ENCODE assay signal across 16 cellular contexts in genomic region chr19:38425222-38425809, GRCh38. TPM values are rescaled to one million over a fixed set of nuclear protein-coding genes. Genes with fewer than 3 reads are reported as not detected.
A peak's percentile ranks its signal among the peaks of the same experiment; 100 is the strongest.
DNase-seq lines count a peak whose midpoint lies in the region; ATAC-seq and TF ChIP-seq lines count a peak whose summit lies in the region.
"Had no signal": no experiment of that assay in that cellular context is flagged by ENCODE, and none has a peak within 500 bp of the region (broad histone marks: within the 10 kb centered on the region; RNA-seq: fewer than 3 reads in every experiment).

No MANE protein-coding gene starts in this region.

- H3K27ac ChIP-seq in left lung (peak overlapping the region in 1 of 2 donors; percentile 77), vagina (no peak overlapping the region)
- H3K27ac ChIP-seq: ascending aorta had no signal

- H3K27me3 ChIP-seq in left lung = peaks cover 0 to 17% of the 10 kb centered on the region in 2 donors
- H3K27me3 ChIP-seq in vagina = no peaks in the 10 kb centered on the region
- H3K27me3 ChIP-seq: ascending aorta had no signal

- H3K36me3 ChIP-seq in left lung (peaks cover 0 to 17% of the 10 kb centered on the region in 2 donors), vagina (no peaks in the 10 kb centered on the region)
- H3K36me3 ChIP-seq: ascending aorta, MG63 had no signal

- POLR2A ChIA-PET in activated B cell treated with CpG ODN at 0.5 μM for 24 hours (lab: Charles Lee) = interaction anchor here (0.6 to 4.2 kb wide), 9 partner anchors 8 to 509 kb away, joined by 3 to 31 read pairs (median 4); partner anchors contain the start of genes ACTN4, EIF3K, FAM98C and MAP4K1

- H3K4me3 Mint-ChIP-seq in activated T-cell treated with anti-CD3 and anti-CD28 coated beads, Interleukin-2, amount 50 U/mL, for 4 hours = peak overlapping the region; percentile 19
- peak overlapping the region; percentile 74 for H3K4me3 Mint-ChIP-seq in activated B cell treated with CpG ODN at 0.5 μM for 24 hours
- peak overlapping the region; percentile 45 to 70 for H3K4me3 Mint-ChIP-seq in stimulated activated naive CD8-positive, alpha-beta T cell treated with anti-CD3 and anti-CD28 coated beads, Interleukin-15, amount 100 ng/mL, for 72 hours
- H3K4me3 Mint-ChIP-seq: activated CD8-positive, alpha-beta memory T cell treated with anti-CD3 and anti-CD28 coated beads, Interleukin-2, amount 10 ng/mL, durations not matched to agents 7 days and 5 days; type B pancreatic cell had no signal

- H3K9me3 ChIP-seq in left lung (no peaks in the 10 kb centered on the region), vagina (no peaks in the 10 kb centered on the region)
- H3K9me3 ChIP-seq: ascending aorta, MG63 had no signal

- H3K27ac Mint-ChIP-seq in activated B cell treated with CpG ODN at 0.5 μM for 24 hours = no peak overlapping the region
- H3K27ac Mint-ChIP-seq in stimulated activated naive CD8-positive, alpha-beta T cell treated with anti-CD3 and anti-CD28 coated beads, Interleukin-15, amount 100 ng/mL, for 72 hours = no peak overlapping the region
- H3K27ac Mint-ChIP-seq: activated CD8-positive, alpha-beta memory T cell treated with anti-CD3 and anti-CD28 coated beads, Interleukin-2, amount 10 ng/mL, durations not matched to agents 7 days and 5 days; type B pancreatic cell had no signal

- H3K4me1 ChIP-seq in left lung (peaks cover 0 to 18% of the 10 kb centered on the region in 2 donors), vagina (no peaks in the 10 kb centered on the region)
- H3K4me1 ChIP-seq: ascending aorta had no signal

- H3K27me3 Mint-ChIP-seq in activated T-cell treated with anti-CD3 and anti-CD28 coated beads, Interleukin-2, amount 50 U/mL, for 4 hours (ENCODE audit: low read depth) = peaks cover 4% of the 10 kb centered on the region
- no peaks in the 10 kb centered on the region for H3K27me3 Mint-ChIP-seq in activated B cell treated with CpG ODN at 0.5 μM for 24 hours
- peaks cover 29% of the 10 kb centered on the region for H3K27me3 Mint-ChIP-seq in stimulated activated naive CD8-positive, alpha-beta T cell treated with anti-CD3 and anti-CD28 coated beads, Interleukin-15, amount 100 ng/mL, for 72 hours

- CTCF ChIA-PET in activated B cell treated with CpG ODN at 0.5 μM for 24 hours (lab: Charles Lee) = interaction anchor here (0.6 to 3.8 kb wide), 2 partner anchors 21 to 190 kb away, joined by 3 to 29 read pairs; partner anchors contain the start of gene FAM98C

- intact Hi-C loops in activated B cell treated with CpG ODN at 0.5 μM for 24 hours (cut with micrococcal nuclease) (loop anchor here (5.0 kb wide), 1 partner anchor 67 kb away; no protein-coding TSS in a partner anchor), left lung (cut with DNase I) (no loop called here), vagina (cut with DNase I) (no loop called here)

- DNase-seq in activated T-cell treated with anti-CD3 and anti-CD28 coated beads, Interleukin-2, amount 50 U/mL, for 4 hours = no peak
- DNase-seq in activated T-cell treated with anti-CD3 and anti-CD28 coated beads, Interleukin-2, amount 50 U/mL, for 48 hours = no peak
- DNase-seq in activated B cell treated with CpG ODN at 0.5 μM for 24 hours = no peak
- no peak for DNase-seq in left lung
- DNase-seq in stimulated activated naive CD8-positive, alpha-beta T cell treated with anti-CD3 and anti-CD28 coated beads, Interleukin-15, amount 100 ng/mL, for 72 hours = no peak
- no peak for DNase-seq in vagina (ENCODE audit: extremely low spot score in 2 of 2)
- no peak for DNase-seq in putamen (ENCODE audit: low spot score)
- DNase-seq in stimulated activated CD4-positive, alpha-beta T cell treated with anti-CD3 and anti-CD28 coated beads, Interleukin-2, amount 100 ng/mL, for 24 hours = no peak
- DNase-seq: ACHN, mesenchymal stem cell, MG63 had no signal

- peaks cover 31% of the 10 kb centered on the region for H3K4me1 Mint-ChIP-seq in activated T-cell treated with anti-CD3 and anti-CD28 coated beads, Interleukin-2, amount 50 U/mL, for 4 hours (ENCODE audit: low read depth)
- peaks cover 39% of the 10 kb centered on the region for H3K4me1 Mint-ChIP-seq in activated B cell treated with CpG ODN at 0.5 μM for 24 hours
- peaks cover 32% of the 10 kb centered on the region for H3K4me1 Mint-ChIP-seq in stimulated activated naive CD8-positive, alpha-beta T cell treated with anti-CD3 and anti-CD28 coated beads, Interleukin-15, amount 100 ng/mL, for 72 hours

- ATAC-seq in activated T-cell treated with anti-CD3 and anti-CD28 coated beads, Interleukin-2, amount 50 U/mL, for 4 hours = no peak
- no peak for ATAC-seq in activated B cell treated with CpG ODN at 0.5 μM for 24 hours (ENCODE audit: low read depth)
- peak; percentile 22 for ATAC-seq in left lung
- no peak for ATAC-seq in stimulated activated naive CD8-positive, alpha-beta T cell treated with anti-CD3 and anti-CD28 coated beads, Interleukin-15, amount 100 ng/mL, for 72 hours

- peak overlapping the region in 1 of 2 donors; percentile 53 for H3K4me3 ChIP-seq in left lung
- peak overlapping the region in 1 of 2 donors; percentile 14 for H3K4me3 ChIP-seq in vagina
- H3K4me3 ChIP-seq: MG63 had no signal

- no peaks in the 10 kb centered on the region for H3K9me3 Mint-ChIP-seq in activated T-cell treated with anti-CD3 and anti-CD28 coated beads, Interleukin-2, amount 50 U/mL, for 4 hours
- H3K9me3 Mint-ChIP-seq in activated B cell treated with CpG ODN at 0.5 μM for 24 hours = no peaks in the 10 kb centered on the region
- no peaks in the 10 kb centered on the region for H3K9me3 Mint-ChIP-seq in stimulated activated naive CD8-positive, alpha-beta T cell treated with anti-CD3 and anti-CD28 coated beads, Interleukin-15, amount 100 ng/mL, for 72 hours
- H3K9me3 Mint-ChIP-seq: type B pancreatic cell had no signal

- no peaks in the 10 kb centered on the region for H3K36me3 Mint-ChIP-seq in activated T-cell treated with anti-CD3 and anti-CD28 coated beads, Interleukin-2, amount 50 U/mL, for 4 hours (ENCODE audit: insufficient read depth)
- no peaks in the 10 kb centered on the region for H3K36me3 Mint-ChIP-seq in activated B cell treated with CpG ODN at 0.5 μM for 24 hours (ENCODE audit: low read depth)
- H3K36me3 Mint-ChIP-seq: activated CD8-positive, alpha-beta memory T cell treated with anti-CD3 and anti-CD28 coated beads, Interleukin-2, amount 10 ng/mL, durations not matched to agents 7 days and 5 days; type B pancreatic cell had no signal

- TF ChIP-seq POLR2A in vagina (IDR thresholded peaks at IDR 0.05) = no peak

- TF ChIP-seq CTCF in activated B cell treated with CpG ODN at 0.5 μM for 24 hours (IDR thresholded peaks at IDR 0.05) = no peak
- TF ChIP-seq CTCF in left lung (IDR thresholded peaks at IDR 0.05) = no peak
- TF ChIP-seq CTCF in vagina (IDR thresholded peaks at IDR 0.05) = no peak

RNA-seq across cellular contexts. Expression of gene RASGRP4, which starts 0.7 kb away (rescaled TPM):
- total RNA-seq in activated T-cell treated with anti-CD3 and anti-CD28 coated beads, Interleukin-2, amount 50 U/mL, for 4 hours = 1 to 10 TPM in 2 of 3 donors, under 1 TPM in 1; 0.66 to 1.4 (median 1.2) TPM
- 3.2 and 3.6 TPM in 2 replicates for total RNA-seq in activated B cell treated with CpG ODN at 0.5 μM for 24 hours
- total RNA-seq in left lung = 10 to 100 TPM in 1 of 2 donors, 1 to 10 TPM in 1; 5.3 to 23.8 TPM
- total RNA-seq in vagina = 2.9 TPM
- total RNA-seq: OCI-LY7, renal cortical epithelial cell had no signal

RNA-seq across cellular contexts. Expression of gene RYR1, which starts 8.2 kb away (rescaled TPM):
- total RNA-seq in activated T-cell treated with anti-CD3 and anti-CD28 coated beads, Interleukin-2, amount 50 U/mL, for 4 hours = 1 to 10 TPM; 2.3 to 3.9 (median 3.2) TPM
- total RNA-seq in activated B cell treated with CpG ODN at 0.5 μM for 24 hours (4.1 and 5.1 TPM in 2 replicates), left lung (1 to 10 TPM; 3.6 to 3.9 TPM), vagina (1.5 TPM)

RNA-seq across cellular contexts. Expression of gene FAM98C, which starts 22.4 kb away (rescaled TPM):
- 10 to 100 TPM; 22.7 to 27.5 (median 24.5) TPM for total RNA-seq in activated T-cell treated with anti-CD3 and anti-CD28 coated beads, Interleukin-2, amount 50 U/mL, for 4 hours
- total RNA-seq in activated B cell treated with CpG ODN at 0.5 μM for 24 hours = 38.3 and 40.0 TPM in 2 replicates
- total RNA-seq in left lung = 10 to 100 TPM; 13.8 to 17.3 TPM
- 32.7 TPM for total RNA-seq in vagina

RNA-seq across cellular contexts. Expression of gene SPRED3, which starts 36.8 kb away (rescaled TPM):
- under 1 TPM; 0.46 to 0.74 (median 0.57) TPM for total RNA-seq in activated T-cell treated with anti-CD3 and anti-CD28 coated beads, Interleukin-2, amount 50 U/mL, for 4 hours
- total RNA-seq in activated B cell treated with CpG ODN at 0.5 μM for 24 hours (0.44 and 2.4 TPM in 2 replicates), left lung (1 to 10 TPM in 1 of 2 donors, under 1 TPM in 1; 0.93 to 1.9 TPM), vagina (0.49 TPM)

RNA-seq across cellular contexts. Expression of gene GGN, which starts 37.5 kb away (rescaled TPM):
- under 1 TPM in 2 of 3 donors, not detected in 1; 0.11 TPM for total RNA-seq in activated T-cell treated with anti-CD3 and anti-CD28 coated beads, Interleukin-2, amount 50 U/mL, for 4 hours
- total RNA-seq in activated B cell treated with CpG ODN at 0.5 μM for 24 hours (0.22 and 1.2 TPM in 2 replicates), left lung (under 1 TPM; 0.34 to 0.52 TPM), vagina (not detected)
- total RNA-seq: activated CD8-positive, alpha-beta memory T cell treated with anti-CD3 and anti-CD28 coated beads, Interleukin-2, amount 10 ng/mL, durations not matched to agents 7 days and 5 days; OCI-LY7 had no signal

Comparison
In these comparisons a context has a peak if more than half of its experiments do, and no peak if none do; other contexts are left out.
1. H3K4me3 Mint-ChIP-seq: peak in every context shown above with its lines; median percentile 74 in activated B cell treated with CpG ODN at 0.5 μM for 24 hours; 58 in stimulated activated naive CD8-positive, alpha-beta T cell treated with anti-CD3 and anti-CD28 coated beads, Interleukin-15, amount 100 ng/mL, for 72 hours; 19 in activated T-cell treated with anti-CD3 and anti-CD28 coated beads, Interleukin-2, amount 50 U/mL, for 4 hours.